In the genomic region with DNA sequence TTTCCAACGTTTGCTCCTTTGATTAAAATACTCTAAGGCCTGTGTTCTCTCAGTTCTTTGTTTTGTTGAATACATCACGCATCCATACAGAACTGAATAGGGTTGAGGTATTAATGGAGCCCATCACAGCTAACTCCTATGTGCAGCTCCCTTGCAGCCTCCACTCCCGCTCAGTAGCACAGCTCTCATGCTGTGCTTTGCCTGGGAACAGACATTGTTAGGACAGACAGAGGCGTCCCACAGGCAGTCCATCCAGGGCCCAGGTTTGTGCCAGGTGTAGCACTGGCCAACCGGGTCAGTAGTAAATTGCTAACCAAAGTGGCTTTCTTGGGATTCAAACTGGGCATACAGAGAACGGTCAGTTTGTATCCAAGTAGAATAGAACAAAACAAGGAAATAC, we compare ENCODE assay signal across 27 cellular contexts.
"Had no signal": no experiment of that assay in that cellular context is flagged by ENCODE, and none has a peak within 500 bp of the region (broad histone marks: within the 10 kb centered on the region; RNA-seq: fewer than 3 reads in every experiment).

No MANE protein-coding gene starts in this region.

- H3K4me3 ChIP-seq: colonic mucosa, coronary artery, dorsolateral prefrontal cortex, esophagus muscularis mucosa, esophagus squamous epithelium, gastrocnemius medialis, gastroesophageal sphincter had no signal

- H3K27me3 ChIP-seq: colonic mucosa, esophagus muscularis mucosa, esophagus squamous epithelium, foreskin keratinocyte, gastrocnemius medialis, gastroesophageal sphincter had no signal

- FAIRE-seq: colon, endometrium, endothelial cell of umbilical vein, frontal cortex had no signal

- ATAC-seq: effector memory CD8-positive, alpha-beta T cell; esophagus mucosa; foreskin keratinocyte; gastrocnemius medialis; gastroesophageal sphincter had no signal

- DNase-seq: colonic mucosa; cortex of kidney; dermis blood vessel endothelial cell; dorsolateral prefrontal cortex; effector CD4-positive, alpha-beta T cell; effector CD8-positive, alpha-beta T cell; effector memory CD4-positive, alpha-beta T cell; effector memory CD8-positive, alpha-beta T cell; endodermal cell; erythroblast; esophagus squamous epithelium; foreskin fibroblast; foreskin keratinocyte; foreskin melanocyte; gastrocnemius medialis; glutamatergic neuron; head of caudate nucleus had no signal

- H3K27me3 Mint-ChIP-seq: effector memory CD8-positive, alpha-beta T cell had no signal

- H3K9me3 Mint-ChIP-seq: dendritic cell treated with granulocyte-macrophage colony-stimulating factor and Interleukin-4, amounts not matched to agents 40 ng/mL and 50 ng/mL, for 4 days; endodermal cell had no signal

- H3K4me1 Mint-ChIP-seq: endodermal cell had no signal

- H3K27ac Mint-ChIP-seq: dendritic cell treated with granulocyte-macrophage colony-stimulating factor and Interleukin-4, amounts not matched to agents 40 ng/mL and 50 ng/mL, for 4 days; effector memory CD8-positive, alpha-beta T cell; endodermal cell had no signal

- H3K27ac ChIP-seq: colonic mucosa, coronary artery, dorsolateral prefrontal cortex, epithelial cell of prostate, esophagus muscularis mucosa, esophagus squamous epithelium, foreskin keratinocyte, gastrocnemius medialis, gastroesophageal sphincter had no signal

- H3K36me3 ChIP-seq: colonic mucosa, esophagus muscularis mucosa, esophagus squamous epithelium, gastrocnemius medialis, gastroesophageal sphincter had no signal

- H3K4me3 Mint-ChIP-seq: dendritic cell treated with granulocyte-macrophage colony-stimulating factor and Interleukin-4, amounts not matched to agents 40 ng/mL and 50 ng/mL, for 4 days; effector memory CD8-positive, alpha-beta T cell; endodermal cell had no signal

- H3K9me3 ChIP-seq: colonic mucosa, esophagus muscularis mucosa, esophagus squamous epithelium, gastrocnemius medialis, gastroesophageal sphincter had no signal

- H3K4me1 ChIP-seq: colonic mucosa, esophagus muscularis mucosa, esophagus squamous epithelium, foreskin keratinocyte, gastrocnemius medialis, gastroesophageal sphincter had no signal
